ENCODE assay signal across 13 cellular contexts in genomic region chr3:72951259-72951722, GRCh38. TPM values are rescaled to one million over a fixed set of nuclear protein-coding genes. Genes with fewer than 3 reads are reported as not detected.
A peak's percentile ranks its signal among the peaks of the same experiment; 100 is the strongest.
DNase-seq lines count a peak whose midpoint lies in the region; ATAC-seq and TF ChIP-seq lines count a peak whose summit lies in the region.
"Had no signal": no experiment of that assay in that cellular context is flagged by ENCODE, and none has a peak within 500 bp of the region (broad histone marks: within the 10 kb centered on the region; RNA-seq: fewer than 3 reads in every experiment).

No MANE protein-coding gene starts in this region.

- ATAC-seq in GM19351 (IDR thresholded peaks at IDR 0.05; ENCODE audit: unreplicated experiment) (peak; percentile 55), HG03342 (IDR thresholded peaks at IDR 0.05; ENCODE audit: unreplicated experiment) (peak; percentile 53)
- ATAC-seq: foreskin keratinocyte had no signal

- H3K9me3 Mint-ChIP-seq in activated CD4-positive, alpha-beta memory T cell treated with anti-CD3 and anti-CD28 coated beads for 36 hours: no peaks in the 10 kb centered on the region

- H3K27ac Mint-ChIP-seq in activated CD4-positive, alpha-beta memory T cell treated with anti-CD3 and anti-CD28 coated beads for 36 hours: no peak overlapping the region

- peaks cover 2% of the 10 kb centered on the region for H3K27me3 Mint-ChIP-seq in activated CD4-positive, alpha-beta memory T cell treated with anti-CD3 and anti-CD28 coated beads for 36 hours

- CTCF ChIA-PET in activated CD4-positive, alpha-beta memory T cell treated with anti-CD3 and anti-CD28 coated beads for 36 hours (lab: Charles Lee): interaction anchor here (0.7 kb wide), 1 partner anchor 107 kb away, joined by 3 read pairs; no protein-coding TSS in a partner anchor

- DNase-seq in EH (ENCODE audit: low read depth): peak; percentile 16
- DNase-seq in dorsolateral prefrontal cortex: no peak
- DNase-seq in activated CD4-positive, alpha-beta memory T cell treated with anti-CD3 and anti-CD28 coated beads for 36 hours: no peak
- no peak for DNase-seq in NCI-H146 treated with DMSO at 0.1 percent for 48 hours (lab: John Stamatoyannopoulos, UW; ENCODE audit: unreplicated experiment)
- no peak for DNase-seq in NK-92 (lab: John Stamatoyannopoulos, UW; ENCODE audit: unreplicated experiment)
- no peak for DNase-seq in AG08395 (ENCODE audit: low spot score)
- DNase-seq: cortex of kidney, foreskin keratinocyte, GM23248, NCI-H1436, T-helper 9 cell had no signal

- peak overlapping the region in 58 of 59 donors; percentile 1 to 99 (median 86) for H3K27ac ChIP-seq in dorsolateral prefrontal cortex
- H3K27ac ChIP-seq: foreskin keratinocyte, GM23248 had no signal

- no peaks in the 10 kb centered on the region for H3K27me3 ChIP-seq in dorsolateral prefrontal cortex
- H3K27me3 ChIP-seq: foreskin keratinocyte had no signal

- no peak overlapping the region for H3K4me3 Mint-ChIP-seq in activated CD4-positive, alpha-beta memory T cell treated with anti-CD3 and anti-CD28 coated beads for 36 hours

- POLR2A ChIA-PET in activated CD4-positive, alpha-beta memory T cell treated with anti-CD3 and anti-CD28 coated beads for 36 hours (lab: Charles Lee): no interaction called here

- intact Hi-C loops in dorsolateral prefrontal cortex (cut with DNase I): no loop called here
- intact Hi-C loops in activated CD4-positive, alpha-beta memory T cell treated with anti-CD3 and anti-CD28 coated beads for 36 hours (cut with micrococcal nuclease): loop anchor here (1.0 kb wide), 1 partner anchor 26 kb away; no protein-coding TSS in a partner anchor

- peaks cover 12% of the 10 kb centered on the region for H3K4me1 Mint-ChIP-seq in activated CD4-positive, alpha-beta memory T cell treated with anti-CD3 and anti-CD28 coated beads for 36 hours (ENCODE audit: low read depth)

- peak overlapping the region in 1 of 59 donors; percentile 12 for H3K4me3 ChIP-seq in dorsolateral prefrontal cortex
- H3K4me3 ChIP-seq: GM23248 had no signal

- no peaks in the 10 kb centered on the region for H3K36me3 Mint-ChIP-seq in activated CD4-positive, alpha-beta memory T cell treated with anti-CD3 and anti-CD28 coated beads for 36 hours

- no peak for TF ChIP-seq CTCF in dorsolateral prefrontal cortex (IDR thresholded peaks at IDR 0.05 in 54 of 56, conservative IDR thresholded peaks at IDR 0.05 in 2 of 56; ENCODE audit: low read depth in 1 of 56, partially characterized antibody in 56 of 56)

RNA-seq across cellular contexts. Expression of gene PPP4R2, which starts 45.3 kb away (rescaled TPM):
- total RNA-seq in dorsolateral prefrontal cortex: 100 to 1,000 TPM in 7 of 120 experiments, 10 to 100 TPM in 113; 50.2 to 118 (median 78.2) TPM
- 100 to 1,000 TPM; 107 to 108 TPM for total RNA-seq in activated CD4-positive, alpha-beta memory T cell treated with anti-CD3 and anti-CD28 coated beads for 36 hours
